In genomic region chr6:53503060-53503459, GRCh38 we compare ENCODE assay signal across 25 cellular contexts.
"Had no signal": no experiment of that assay in that cellular context is flagged by ENCODE, and none has a peak within 500 bp of the region (broad histone marks: within the 10 kb centered on the region; RNA-seq: fewer than 3 reads in every experiment).

No MANE protein-coding gene starts in this region.

- DNase-seq: hypothalamus; immature natural killer cell; islet precursor cell; left ventricle myocardium inferior; midbrain; mucosa of descending colon; naive thymus-derived CD4-positive, alpha-beta T cell; ovary; stimulated activated CD4-positive, alpha-beta T cell treated with anti-CD3 and anti-CD28 coated beads, Interleukin-12 subunit alpha, Interleukin-12 subunit beta, amount 100 ng/mL, for 4 hours; stimulated activated CD4-positive, alpha-beta T cell treated with anti-CD3 and anti-CD28 coated beads, Interleukin-15, amount 100 ng/mL, for 24 hours; stimulated activated CD4-positive, alpha-beta T cell treated with anti-CD3 and anti-CD28 coated beads, Interleukin-2, amount 100 ng/mL, for 24 hours; stimulated activated CD4-positive, alpha-beta T cell treated with anti-CD3 and anti-CD28 coated beads, Interleukin-4, amount 100 ng/mL, for 1 hour; stimulated activated naive B cell treated with anti-CD40 and anti-IgM and Interleukin-4, amounts not matched to agents 10 μg/mL and 1 μg/mL and 100 μg/mL, for 72 hours; stimulated activated naive CD8-positive, alpha-beta T cell treated with anti-CD3 and anti-CD28 coated beads, Interleukin-15, Interleukin-2, amounts not matched to agents 100 U/mL and 50 U/mL, for 24 hours; stomach; testis; thyroid gland; transverse colon; upper lobe of right lung had no signal

- H3K27ac ChIP-seq: left ventricle myocardium inferior, ovary, right atrium auricular region, skin epidermis, stomach, testis, thyroid gland, transverse colon, upper lobe of right lung had no signal

- H3K27me3 ChIP-seq: ovary, right atrium auricular region, stomach, testis, thyroid gland, transverse colon, upper lobe of right lung had no signal

- H3K4me1 ChIP-seq: left ventricle myocardium inferior, right atrium auricular region, stomach, testis, thyroid gland, transverse colon, upper lobe of right lung had no signal

- H3K36me3 ChIP-seq: ovary had no signal

- H3K4me3 ChIP-seq: left ventricle myocardium inferior, lung, mucosa of descending colon, ovary, right atrium auricular region, skin epidermis, stomach, testis, thyroid gland, transverse colon, upper lobe of right lung had no signal

- FAIRE-seq: urothelium cell line had no signal

- ATAC-seq: mucosa of descending colon; naive thymus-derived CD4-positive, alpha-beta T cell; natural killer cell treated with Interleukin-12 subunit alpha and Interleukin-12 subunit beta and Interleukin-15 and Interleukin-18, amount 100 ng/mL, for 72 hours; sciatic nerve; stimulated activated naive B cell treated with anti-CD40 and anti-IgM and Interleukin-4, amounts not matched to agents 10 μg/mL and 1 μg/mL and 100 μg/mL, for 72 hours; stimulated activated naive CD8-positive, alpha-beta T cell treated with anti-CD3 and anti-CD28 coated beads, Interleukin-15, Interleukin-2, amounts not matched to agents 100 U/mL and 50 U/mL, for 24 hours; upper lobe of right lung had no signal

- H3K9me3 ChIP-seq: left ventricle myocardium inferior, mucosa of descending colon, ovary, right atrium auricular region, stomach, testis, thyroid gland, transverse colon, upper lobe of right lung had no signal
